ENCODE assay signal across 22 cellular contexts in genomic region chr11:38481391-38481790, GRCh38.
"Had no signal": no experiment of that assay in that cellular context is flagged by ENCODE, and none has a peak within 500 bp of the region (broad histone marks: within the 10 kb centered on the region; RNA-seq: fewer than 3 reads in every experiment).

No MANE protein-coding gene starts in this region.

- H3K4me1 Mint-ChIP-seq: activated naive CD8-positive, alpha-beta T cell treated with anti-CD3 and anti-CD28 coated beads for 36 hours; WTC11 had no signal

- H3K9me3 ChIP-seq: Peyer's patch, SJSA1 had no signal

- H3K36me3 Mint-ChIP-seq: activated naive CD8-positive, alpha-beta T cell treated with anti-CD3 and anti-CD28 coated beads for 36 hours had no signal

- DNase-seq: activated CD4-positive, alpha-beta T cell treated with anti-CD3 and anti-CD28 coated beads for 48 hours; activated CD4-positive, alpha-beta T cell treated with anti-CD3 and anti-CD28 coated beads, Interleukin-2, amount 50 U/mL, for 4 hours; activated CD4-positive, CD25-positive, alpha-beta regulatory T cell treated with anti-CD3 and anti-CD28 coated beads, Interleukin-2, amount 50 U/mL, for 72 hours; activated CD8-positive, alpha-beta memory T cell treated with anti-CD3 and anti-CD28 coated beads, Interleukin-2, amount 50 U/mL, for 48 hours; activated CD8-positive, alpha-beta T cell treated with anti-CD3 and anti-CD28 coated beads, Interleukin-2, amount 10 ng/mL, durations not matched to agents 7 days and 5 days; activated naive CD4-positive, alpha-beta T cell treated with anti-CD3 and anti-CD28 coated beads for 36 hours; activated naive CD8-positive, alpha-beta T cell treated with anti-CD3 and anti-CD28 coated beads for 36 hours; activated T-cell treated with anti-CD3 and anti-CD28 coated beads, Interleukin-2, amount 50 U/mL, for 1 hour; cerebellar nuclear complex; NCI-H1092; NCI-H1417; NCI-H2107; NCI-H2171 treated with DMSO at 0.1 percent for 48 hours; NCI-H226; NCI-H510A; NCI-H526 treated with DMSO at 0.1 percent for 48 hours; Peyer's patch had no signal

- H3K4me2 ChIP-seq: KMS-11 had no signal

- ATAC-seq: activated CD8-positive, alpha-beta T cell treated with anti-CD3 and anti-CD28 coated beads, Interleukin-2, amount 10 ng/mL, durations not matched to agents 7 days and 5 days; WTC11 had no signal

- H3K4me3 ChIP-seq: Peyer's patch, SJSA1 had no signal

- H3K4me1 ChIP-seq: Peyer's patch had no signal

- H3K27me3 Mint-ChIP-seq: activated naive CD8-positive, alpha-beta T cell treated with anti-CD3 and anti-CD28 coated beads for 36 hours had no signal

- H3K4me3 Mint-ChIP-seq: activated CD8-positive, alpha-beta T cell treated with anti-CD3 and anti-CD28 coated beads, Interleukin-2, amount 10 ng/mL, durations not matched to agents 7 days and 5 days; activated naive CD4-positive, alpha-beta T cell treated with anti-CD3 and anti-CD28 coated beads for 36 hours; activated naive CD8-positive, alpha-beta T cell treated with anti-CD3 and anti-CD28 coated beads for 36 hours; T-helper 1 cell treated with Interleukin-12 subunit alpha and Interleukin-12 subunit beta and Interleukin-4 antibody, amounts not matched to agents 30 μg/mL and 1 μg/mL, for 36 hours; WTC11 had no signal

- H3K27ac Mint-ChIP-seq: activated CD8-positive, alpha-beta T cell treated with anti-CD3 and anti-CD28 coated beads, Interleukin-2, amount 10 ng/mL, durations not matched to agents 7 days and 5 days; activated naive CD4-positive, alpha-beta T cell treated with anti-CD3 and anti-CD28 coated beads for 36 hours; activated naive CD8-positive, alpha-beta T cell treated with anti-CD3 and anti-CD28 coated beads for 36 hours; T-helper 1 cell treated with Interleukin-12 subunit alpha and Interleukin-12 subunit beta and Interleukin-4 antibody, amounts not matched to agents 30 μg/mL and 1 μg/mL, for 36 hours; WTC11 had no signal

- H3K36me3 ChIP-seq: Peyer's patch, SJSA1 had no signal

- H3K27me3 ChIP-seq: Peyer's patch, SJSA1 had no signal

- H3K27ac ChIP-seq: KMS-11, Peyer's patch, RWPE1, SJSA1 had no signal

- H3K9ac ChIP-seq: KMS-11 had no signal
